Comparison of ENCODE assay signal across 22 cellular contexts in the genomic region with DNA sequence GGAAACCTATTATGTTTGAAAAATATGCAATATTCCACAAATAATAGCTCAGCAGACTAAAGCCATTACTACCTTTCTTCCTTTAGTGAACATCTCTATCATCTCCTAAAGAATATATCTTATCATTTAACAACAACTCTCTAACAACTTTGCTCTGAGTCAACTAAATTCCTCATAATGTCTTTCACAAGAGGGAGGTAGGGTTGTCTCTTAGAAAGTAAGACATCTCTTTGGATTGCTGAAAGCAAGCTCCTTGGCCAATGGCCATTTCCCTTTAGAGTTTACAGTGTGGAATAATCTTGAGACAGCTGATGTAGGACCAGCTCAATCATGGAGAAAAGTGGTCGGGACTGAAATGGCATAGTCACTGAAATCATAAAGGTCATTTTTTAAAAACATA.
DNase-seq lines count a peak whose midpoint lies in the region; ATAC-seq, FAIRE-seq and TF ChIP-seq lines count a peak whose summit lies in the region.
"Had no signal": no experiment of that assay in that cellular context is flagged by ENCODE, and none has a peak within 500 bp of the region (broad histone marks: within the 10 kb centered on the region; RNA-seq: fewer than 3 reads in every experiment).

No MANE protein-coding gene starts in this region.

- H3K79me1 ChIP-seq in trophoblast cell (ENCODE audit: low read length) = no peaks in the 10 kb centered on the region

- no peak overlapping the region; the same call in 1 of the 2 replicates for H2AFZ ChIP-seq in K562 (ENCODE audit: low read depth, low read length)
- no peak overlapping the region for H2AFZ ChIP-seq in trophoblast cell (ENCODE audit: insufficient read depth, low read length, poor library complexity)

- no peak for TF ChIP-seq EP300 in K562 (IDR thresholded peaks at IDR 0.05; ENCODE audit: low read length)

- H3K14ac ChIP-seq in trophoblast cell (ENCODE audit: low read length) = no peak overlapping the region

- BruUV-seq in K562 (replicated peaks; lab: Mats Ljungman, UMichigan) = no TSS peak

- H2AK5ac ChIP-seq in trophoblast cell (ENCODE audit: low read length) = no peak overlapping the region

- H2BK5ac ChIP-seq in trophoblast cell (ENCODE audit: low read depth, low read length, poor library complexity) = no peak overlapping the region

- TF ChIP-seq CTCF in K562 (IDR thresholded peaks at IDR 0.05 in 2 of 3, conservative IDR thresholded peaks at IDR 0.05 in 1 of 3; ENCODE audit: insufficient read depth in 2 of 3, low read depth in 1 of 3, low read length in 3 of 3) (no peak), fibroblast of the aortic adventitia (IDR thresholded peaks at IDR 0.05; ENCODE audit: insufficient read depth, low read length) (no peak)

- H3K18ac ChIP-seq in trophoblast cell (ENCODE audit: low read length) = no peak overlapping the region

- H3K9me3 ChIP-seq in K562 (replicated peaks; ENCODE audit: control insufficient read depth, insufficient read depth, low read depth, low read length) = no peaks in the 10 kb centered on the region
- H3K9me3 ChIP-seq in trophoblast cell (ENCODE audit: insufficient read depth, low read depth, low read length) = no peaks in the 10 kb centered on the region
- H3K9me3 ChIP-seq: A549, Caco-2 had no signal

- no peaks in the 10 kb centered on the region for H3K36me3 ChIP-seq in K562 (ENCODE audit: control insufficient read depth, insufficient read depth, low read length)
- no peaks in the 10 kb centered on the region for H3K36me3 ChIP-seq in trophoblast cell (ENCODE audit: control insufficient read depth in 1 of 2, insufficient read depth in 2 of 2, low read length in 2 of 2)
- H3K36me3 ChIP-seq: BLaER1 treated with 17β-estradiol and CSF1 and Interleukin-3, amounts not matched to agents 10 nM and 100 nM had no signal

- CTCF ChIA-PET in K562 (lab: Yijun Ruan, JAX; ENCODE audit: low intra/inter-chr PET ratio) = no interaction called here

- no peak overlapping the region for H2BK120ac ChIP-seq in trophoblast cell (ENCODE audit: insufficient read depth, low read length, poor library complexity)

- H3K79me2 ChIP-seq in K562 (ENCODE audit: control insufficient read depth, insufficient read depth, low read length) (no peaks in the 10 kb centered on the region), trophoblast cell (ENCODE audit: control insufficient read depth, insufficient read depth, low read length, poor library complexity) (no peaks in the 10 kb centered on the region)

- H2BK12ac ChIP-seq in trophoblast cell (ENCODE audit: low read length) = no peak overlapping the region

- no peak overlapping the region for H4K8ac ChIP-seq in trophoblast cell (ENCODE audit: low read depth, low read length)

- intact Hi-C loops in K562 (cut with micrococcal nuclease) = no loop called here

- H3K4ac ChIP-seq in trophoblast cell (ENCODE audit: low read depth, low read length) = no peak overlapping the region

- H3K9ac ChIP-seq in K562 (ENCODE audit: insufficient read depth in 1 of 2, low read depth in 2 of 2, low read length in 2 of 2) (no peak overlapping the region), trophoblast cell (ENCODE audit: low read length) (no peak overlapping the region)
- H3K9ac ChIP-seq: BLaER1 treated with 17β-estradiol and CSF1 and Interleukin-3, amounts not matched to agents 10 nM and 100 nM had no signal

- H3K4me2 ChIP-seq in K562 (ENCODE audit: insufficient read depth, low read length) = no peak overlapping the region
- no peak overlapping the region for H3K4me2 ChIP-seq in trophoblast cell (ENCODE audit: low read length)
- H3K4me2 ChIP-seq: A549; BLaER1 treated with 17β-estradiol and CSF1 and Interleukin-3, amounts not matched to agents 10 nM and 100 nM had no signal

- H3K9me1 ChIP-seq in K562 (ENCODE audit: control insufficient read depth, insufficient read depth, low read length) = no peaks in the 10 kb centered on the region

- ATAC-seq in K562 (peak; percentile 25; the same call in 1 of the 3 replicates), HG03439 (IDR thresholded peaks at IDR 0.05; ENCODE audit: unreplicated experiment) (no peak), HG02981 (IDR thresholded peaks at IDR 0.05; ENCODE audit: unreplicated experiment) (no peak)
- ATAC-seq: A549; CD8-positive, alpha-beta T cell had no signal

- H3K27ac ChIP-seq in K562 (ENCODE audit: extremely low read depth, low read depth, low read length) (no peak overlapping the region), trophoblast cell (ENCODE audit: low read depth, low read length) (no peak overlapping the region)
- H3K27ac ChIP-seq: 22Rv1; A549; BLaER1 treated with 17β-estradiol and CSF1 and Interleukin-3, amounts not matched to agents 10 nM and 100 nM; C4-2B had no signal

- in situ Hi-C loops in K562 (cut with MboI) = no loop called here

- H4K12ac ChIP-seq in trophoblast cell (ENCODE audit: low read depth, low read length) = no peak overlapping the region

- FAIRE-seq in K562 (lab: Jason Lieb, UNC) = peak; percentile 35
- FAIRE-seq: A549, D721Med, G401.6, GM12891, GM19239 had no signal

- WGBS in K562 (ENCODE audit: insufficient coverage, low coverage, missing lambda C conversion rate) = 20% methylated on average over 1 of the region's 1 CpG
- no CpG with 5 or more reads among the region's 1 CpG for WGBS in trophoblast cell (ENCODE audit: extremely low coverage, insufficient coverage, insufficient read length)

- H3K4me1 ChIP-seq in K562 (replicated peaks in 1 of 2; ENCODE audit: control insufficient read depth in 2 of 2, insufficient read depth in 2 of 2, low read length in 2 of 2) (peaks cover 0 to 20% of the 10 kb centered on the region in 2 experiments; a peak in 3 of 5 replicates), trophoblast cell (ENCODE audit: control insufficient read depth in 1 of 2, insufficient read depth in 2 of 2, low read length in 2 of 2) (no peaks in the 10 kb centered on the region)
- H3K4me1 ChIP-seq: A549, Caco-2 had no signal

- no peak overlapping the region for H3K4me3 ChIP-seq in K562
- H3K4me3 ChIP-seq in fibroblast of the aortic adventitia (ENCODE audit: low read depth, low read length) = no peak overlapping the region
- H3K4me3 ChIP-seq in trophoblast cell (ENCODE audit: low read depth, low read length) = no peak overlapping the region
- H3K4me3 ChIP-seq: A549; BLaER1 treated with 17β-estradiol and CSF1 and Interleukin-3, amounts not matched to agents 10 nM and 100 nM had no signal

- no peak for TF ChIP-seq POLR2A in K562 (conservative IDR thresholded peaks at IDR 0.05)

- H4K20me1 ChIP-seq in K562 (replicated peaks; ENCODE audit: control insufficient read depth, insufficient read depth, low read length) = no peaks in the 10 kb centered on the region
- H4K20me1 ChIP-seq: BLaER1 treated with 17β-estradiol and CSF1 and Interleukin-3, amounts not matched to agents 10 nM and 100 nM had no signal

- H3K23ac ChIP-seq in trophoblast cell (ENCODE audit: low read length) = no peak overlapping the region

- DNase-seq in NCI-H226 = peak; percentile 90
- no peak for DNase-seq in K562 (ENCODE audit: extremely low read depth in 1 of 4, low spot score in 3 of 4)
- DNase-seq in fibroblast of the aortic adventitia (ENCODE audit: low read depth) = peak; percentile 41
- DNase-seq in trophoblast cell = peak; percentile 33 to 80
- no peak for DNase-seq in NOMO-1 (lab: John Stamatoyannopoulos, UW; ENCODE audit: unreplicated experiment in 2 of 2)
- DNase-seq: AML-193; Caco-2; Calu3; CD4-positive, alpha-beta T cell; CD8-positive, alpha-beta T cell; DMS79 treated with DMSO at 0.1 percent for 48 hours; GF-D8 had no signal

- POLR2A ChIA-PET in K562 (lab: Yijun Ruan, JAX) = interaction anchor here (0.8 to 1.5 kb wide), 2 partner anchors 9 to 10 kb away, joined by 3 to 5 read pairs; no protein-coding TSS in a partner anchor

- no peak overlapping the region for H4K91ac ChIP-seq in trophoblast cell (ENCODE audit: low read depth, low read length)

- H3K27me3 ChIP-seq in K562 (ENCODE audit: control insufficient read depth in 2 of 2, insufficient read depth in 2 of 2, low read length in 2 of 2) (no peaks in the 10 kb centered on the region), trophoblast cell (ENCODE audit: insufficient read depth, low read length) (no peaks in the 10 kb centered on the region)
- H3K27me3 ChIP-seq: BLaER1 treated with 17β-estradiol and CSF1 and Interleukin-3, amounts not matched to agents 10 nM and 100 nM had no signal

- no peak for TF ChIP-seq RAD21 in K562 (CRISPR knock-in tag; conservative IDR thresholded peaks at IDR 0.05 in 1 of 2, IDR thresholded peaks at IDR 0.05 in 1 of 2)

TF ChIP-seq in K562, 482 proteins besides CTCF, POLR2A, EP300 and RAD21:
- TF ChIP-seq POLR2H (tag; IDR thresholded peaks at IDR 0.05; ENCODE audit: low read depth) (no peak), CHD1 (IDR thresholded peaks at IDR 0.05; ENCODE audit: low read length) (no peak)
- TF ChIP-seq, protein P1, sequence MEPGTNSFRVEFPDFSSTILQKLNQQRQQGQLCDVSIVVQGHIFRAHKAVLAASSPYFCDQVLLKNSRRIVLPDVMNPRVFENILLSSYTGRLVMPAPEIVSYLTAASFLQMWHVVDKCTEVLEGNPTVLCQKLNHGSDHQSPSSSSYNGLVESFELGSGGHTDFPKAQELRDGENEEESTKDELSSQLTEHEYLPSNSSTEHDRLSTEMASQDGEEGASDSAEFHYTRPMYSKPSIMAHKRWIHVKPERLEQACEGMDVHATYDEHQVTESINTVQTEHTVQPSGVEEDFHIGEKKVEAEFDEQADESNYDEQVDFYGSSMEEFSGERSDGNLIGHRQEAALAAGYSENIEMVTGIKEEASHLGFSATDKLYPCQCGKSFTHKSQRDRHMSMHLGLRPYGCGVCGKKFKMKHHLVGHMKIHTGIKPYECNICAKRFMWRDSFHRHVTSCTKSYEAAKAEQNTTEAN (CRISPR knock-in tag; IDR thresholded peaks at IDR 0.05) = no peak

Comparison
In these comparisons a context has a peak if more than half of its experiments do, and no peak if none do; other contexts are left out.
1. DNase-seq: peak in NCI-H226 (single experiment), fibroblast of the aortic adventitia (single experiment) and trophoblast cell (2 of 2); none in K562 (0 of 4) and NOMO-1 (0 of 2).